Comparison of ENCODE assay signal across 14 cellular contexts in genomic region chr20:50242863-50243609, GRCh38. TPM values are rescaled to one million over a fixed set of nuclear protein-coding genes. Genes with fewer than 3 reads are reported as not detected.
DNase-seq lines count a peak whose midpoint lies in the region; ATAC-seq, FAIRE-seq and TF ChIP-seq lines count a peak whose summit lies in the region.
"Had no signal": no experiment of that assay in that cellular context is flagged by ENCODE, and none has a peak within 500 bp of the region (broad histone marks: within the 10 kb centered on the region; RNA-seq: fewer than 3 reads in every experiment).

No MANE protein-coding gene starts in this region.

- no peaks in the 10 kb centered on the region for H3K9me3 Mint-ChIP-seq in Calu3 (ENCODE audit: low read depth, unreplicated experiment)
- H3K9me3 Mint-ChIP-seq in glutamatergic neuron (ENCODE audit: unreplicated experiment): peaks cover 3% of the 10 kb centered on the region
- H3K9me3 Mint-ChIP-seq: naive B cell had no signal

- no peak for FAIRE-seq in GM19239 (lab: Jason Lieb, UNC)

- H3K4me3 ChIP-seq in dorsolateral prefrontal cortex: peak overlapping the region in 16 of 59 donors; percentile 0 to 43 (median 22)
- no peak overlapping the region for H3K4me3 ChIP-seq in brain microvascular endothelial cell (ENCODE audit: low read depth, low read length)
- H3K4me3 ChIP-seq: BLaER1, heart right ventricle, thoracic aorta had no signal

- BruUV-seq in Calu3 (replicated peaks; lab: Mats Ljungman, UMichigan): no TSS peak

- H3K27me3 ChIP-seq in dorsolateral prefrontal cortex (no peaks in the 10 kb centered on the region), brain microvascular endothelial cell (replicated peaks) (no peaks in the 10 kb centered on the region)
- H3K27me3 ChIP-seq: BLaER1 had no signal

- H3K4me3 Mint-ChIP-seq in Calu3 (ENCODE audit: low read depth, unreplicated experiment): peak overlapping the region; percentile 58
- no peak overlapping the region for H3K4me3 Mint-ChIP-seq in glutamatergic neuron (ENCODE audit: unreplicated experiment)
- H3K4me3 Mint-ChIP-seq: activated CD8-positive, alpha-beta memory T cell treated with anti-CD3 and anti-CD28 coated beads, Interleukin-2, amount 10 ng/mL, durations not matched to agents 7 days and 5 days; naive B cell had no signal

- H3K36me3 Mint-ChIP-seq in Calu3 (ENCODE audit: insufficient read depth, unreplicated experiment) (peaks cover 54% of the 10 kb centered on the region), glutamatergic neuron (ENCODE audit: unreplicated experiment) (no peaks in the 10 kb centered on the region)
- H3K36me3 Mint-ChIP-seq: activated CD8-positive, alpha-beta memory T cell treated with anti-CD3 and anti-CD28 coated beads, Interleukin-2, amount 10 ng/mL, durations not matched to agents 7 days and 5 days; naive B cell had no signal

- in situ Hi-C loops in brain microvascular endothelial cell (cut with HindIII; ENCODE audit: low pct_ligation_motif_present, low sequenced_read_pairs): no loop called here

- CTCF ChIA-PET in Calu3 (lab: Charles Lee): interaction anchor here (1.3 to 1.4 kb wide), 2 partner anchors 12 to 17 kb away, joined by 6 read pairs; no protein-coding TSS in a partner anchor

- ATAC-seq in GM19395 (IDR thresholded peaks at IDR 0.05; ENCODE audit: unreplicated experiment): no peak
- ATAC-seq: activated CD8-positive, alpha-beta memory T cell treated with anti-CD3 and anti-CD28 coated beads, Interleukin-2, amount 10 ng/mL, durations not matched to agents 7 days and 5 days had no signal

- H3K27ac ChIP-seq in dorsolateral prefrontal cortex: peak overlapping the region in 17 of 59 donors; percentile 1 to 65 (median 47)
- no peak overlapping the region for H3K27ac ChIP-seq in brain microvascular endothelial cell
- H3K27ac ChIP-seq: BLaER1, heart right ventricle, thoracic aorta had no signal

- H3K36me3 ChIP-seq in brain microvascular endothelial cell (replicated peaks): no peaks in the 10 kb centered on the region
- H3K36me3 ChIP-seq: BLaER1, heart right ventricle, thoracic aorta had no signal

- DNase-seq in Calu3 (peak; percentile 99), NCI-H345 (lab: John Stamatoyannopoulos, UW) (peak; percentile 75), dorsolateral prefrontal cortex (peak in 9 of 10 donors; percentile 57 to 87 (median 69)), nucleus accumbens (lab: John Stamatoyannopoulos, UW) (peak; percentile 8 to 90 (median 68)), brain microvascular endothelial cell (no peak), glutamatergic neuron (no peak), GM19239 (ENCODE audit: insufficient read length, low spot score) (no peak)
- DNase-seq: activated CD8-positive, alpha-beta memory T cell treated with anti-CD3 and anti-CD28 coated beads, Interleukin-2, amount 10 ng/mL, durations not matched to agents 7 days and 5 days; heart right ventricle; MV-4-11; naive B cell had no signal

- peaks cover 96% of the 10 kb centered on the region for H3K4me1 Mint-ChIP-seq in Calu3 (ENCODE audit: low read depth, unreplicated experiment)
- H3K4me1 Mint-ChIP-seq in glutamatergic neuron (ENCODE audit: low read depth, unreplicated experiment): no peaks in the 10 kb centered on the region
- H3K4me1 Mint-ChIP-seq: naive B cell had no signal

- TF ChIP-seq CTCF in Calu3 (IDR thresholded peaks at IDR 0.05; ENCODE audit: unreplicated experiment) (no peak), dorsolateral prefrontal cortex (IDR thresholded peaks at IDR 0.05 in 54 of 56, conservative IDR thresholded peaks at IDR 0.05 in 2 of 56; ENCODE audit: low read depth in 1 of 56, partially characterized antibody in 56 of 56) (peak in 1 of 56 donors; percentile 13), brain microvascular endothelial cell (IDR thresholded peaks at IDR 0.05; ENCODE audit: low read depth, low read length, missing control alignments) (no peak), glutamatergic neuron (IDR thresholded peaks at IDR 0.05; ENCODE audit: partially characterized antibody, unreplicated experiment) (no peak)

- H3K27me3 Mint-ChIP-seq in Calu3 (ENCODE audit: unreplicated experiment) (no peaks in the 10 kb centered on the region), glutamatergic neuron (ENCODE audit: unreplicated experiment) (peaks cover 16% of the 10 kb centered on the region)

- intact Hi-C loops in Calu3 (cut with micrococcal nuclease; ENCODE audit: unreplicated experiment): no loop called here
- intact Hi-C loops in dorsolateral prefrontal cortex (cut with DNase I): no loop called here

- H3K27ac Mint-ChIP-seq in Calu3 (ENCODE audit: unreplicated experiment) (peak overlapping the region; percentile 93), glutamatergic neuron (ENCODE audit: unreplicated experiment) (no peak overlapping the region)
- H3K27ac Mint-ChIP-seq: activated CD8-positive, alpha-beta memory T cell treated with anti-CD3 and anti-CD28 coated beads, Interleukin-2, amount 10 ng/mL, durations not matched to agents 7 days and 5 days; naive B cell had no signal

RNA-seq across cellular contexts. Expression of gene CEBPB, which starts 52.4 kb away (rescaled TPM):
- total RNA-seq in Calu3 (2022) (137 and 147 TPM in 2 replicates), dorsolateral prefrontal cortex (100 to 1,000 TPM in 1 of 120 experiments, 10 to 100 TPM in 119; 14.0 to 106 (median 35.0) TPM), glutamatergic neuron (ENCODE audit: unreplicated experiment) (11.3 TPM)

Comparison
In these comparisons a context has a peak if more than half of its experiments do, and no peak if none do; other contexts are left out.
1. DNase-seq: peak in Calu3 (single experiment), NCI-H345 (single experiment), dorsolateral prefrontal cortex (9 of 10) and nucleus accumbens (56 of 56); none in brain microvascular endothelial cell (single experiment), glutamatergic neuron (single experiment) and GM19239 (single experiment).